2 cellular contexts compared by ENCODE assay signal in the genomic region with DNA sequence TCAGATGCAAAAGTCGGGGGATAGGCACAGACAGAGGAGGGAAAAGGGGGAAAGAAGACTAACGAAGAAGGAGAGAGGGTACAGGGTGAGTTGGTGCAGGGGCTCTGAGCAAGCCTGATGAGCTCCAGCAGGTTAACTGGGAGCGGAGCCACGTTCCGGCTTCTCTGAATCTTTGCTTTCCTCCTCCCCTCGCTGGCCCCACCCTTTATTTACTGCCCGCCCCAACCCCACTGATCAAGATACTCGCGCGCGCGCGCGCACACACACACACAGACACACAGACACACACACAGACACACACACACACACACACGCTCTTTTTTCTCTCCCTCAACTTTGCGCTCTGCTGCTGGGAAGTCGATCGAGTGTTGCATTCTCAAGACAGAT.
TF ChIP-seq lines count a peak whose summit lies in the region.

Gene GRIK1 (minus strand): TSS at position 138 of the 387 bp plus-strand sequence.

TF ChIP-seq in SK-N-SH, 30 proteins besides CTCF, POLR2A, EP300 and RAD21:
- TF ChIP-seq, protein P1, sequence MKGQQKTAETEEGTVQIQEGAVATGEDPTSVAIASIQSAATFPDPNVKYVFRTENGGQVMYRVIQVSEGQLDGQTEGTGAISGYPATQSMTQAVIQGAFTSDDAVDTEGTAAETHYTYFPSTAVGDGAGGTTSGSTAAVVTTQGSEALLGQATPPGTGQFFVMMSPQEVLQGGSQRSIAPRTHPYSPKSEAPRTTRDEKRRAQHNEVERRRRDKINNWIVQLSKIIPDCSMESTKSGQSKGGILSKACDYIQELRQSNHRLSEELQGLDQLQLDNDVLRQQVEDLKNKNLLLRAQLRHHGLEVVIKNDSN (IDR thresholded peaks at IDR 0.05; ENCODE audit: borderline replicate concordance, low read depth), result no peak
- TF ChIP-seq CHD2 (IDR thresholded peaks at IDR 0.05; ENCODE audit: low read length, partially characterized antibody), result no peak
- TF ChIP-seq MXI1 (IDR thresholded peaks at IDR 0.05; ENCODE audit: low read depth, low read length), result no peak
- TF ChIP-seq, protein P2, sequence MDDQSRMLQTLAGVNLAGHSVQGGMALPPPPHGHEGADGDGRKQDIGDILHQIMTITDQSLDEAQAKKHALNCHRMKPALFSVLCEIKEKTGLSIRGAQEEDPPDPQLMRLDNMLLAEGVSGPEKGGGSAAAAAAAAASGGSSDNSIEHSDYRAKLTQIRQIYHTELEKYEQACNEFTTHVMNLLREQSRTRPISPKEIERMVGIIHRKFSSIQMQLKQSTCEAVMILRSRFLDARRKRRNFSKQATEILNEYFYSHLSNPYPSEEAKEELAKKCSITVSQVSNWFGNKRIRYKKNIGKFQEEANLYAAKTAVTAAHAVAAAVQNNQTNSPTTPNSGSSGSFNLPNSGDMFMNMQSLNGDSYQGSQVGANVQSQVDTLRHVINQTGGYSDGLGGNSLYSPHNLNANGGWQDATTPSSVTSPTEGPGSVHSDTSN (IDR thresholded peaks at IDR 0.05), result no peak
- TF ChIP-seq JUND (IDR thresholded peaks at IDR 0.05), result no peak
- no peak for TF ChIP-seq NRF1 (IDR thresholded peaks at IDR 0.05; ENCODE audit: low read depth, low read length)
- no peak for TF ChIP-seq IRF3 (IDR thresholded peaks at IDR 0.05; ENCODE audit: low read depth, low read length)
- TF ChIP-seq FOXJ3 (CRISPR knock-in tag; IDR thresholded peaks at IDR 0.05), result no peak

TF ChIP-seq in K562, 482 proteins besides CTCF, POLR2A, EP300 and RAD21 (continued from another document):
- TF ChIP-seq, protein P3, sequence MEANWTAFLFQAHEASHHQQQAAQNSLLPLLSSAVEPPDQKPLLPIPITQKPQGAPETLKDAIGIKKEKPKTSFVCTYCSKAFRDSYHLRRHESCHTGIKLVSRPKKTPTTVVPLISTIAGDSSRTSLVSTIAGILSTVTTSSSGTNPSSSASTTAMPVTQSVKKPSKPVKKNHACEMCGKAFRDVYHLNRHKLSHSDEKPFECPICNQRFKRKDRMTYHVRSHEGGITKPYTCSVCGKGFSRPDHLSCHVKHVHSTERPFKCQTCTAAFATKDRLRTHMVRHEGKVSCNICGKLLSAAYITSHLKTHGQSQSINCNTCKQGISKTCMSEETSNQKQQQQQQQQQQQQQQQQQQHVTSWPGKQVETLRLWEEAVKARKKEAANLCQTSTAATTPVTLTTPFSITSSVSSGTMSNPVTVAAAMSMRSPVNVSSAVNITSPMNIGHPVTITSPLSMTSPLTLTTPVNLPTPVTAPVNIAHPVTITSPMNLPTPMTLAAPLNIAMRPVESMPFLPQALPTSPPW (CRISPR knock-in tag; IDR thresholded peaks at IDR 0.05), result peak; percentile 73
- TF ChIP-seq POLR3G (IDR thresholded peaks at IDR 0.05; ENCODE audit: extremely low read depth, insufficient read length, insufficient replicate concordance) (no peak), CHD2 (IDR thresholded peaks at IDR 0.05; ENCODE audit: low read depth, low read length) (no peak), FOXK2 (conservative IDR thresholded peaks at IDR 0.05 in 1 of 2, IDR thresholded peaks at IDR 0.05 in 1 of 2; ENCODE audit: low read depth in 2 of 2) (peak in 1 of 2 experiments; percentile 30; a peak in 1 of 4 replicates), MEF2A (IDR thresholded peaks at IDR 0.05; ENCODE audit: control insufficient read depth, low read depth, low read length) (no peak), GATA2 (CRISPR knock-in tag; IDR thresholded peaks at IDR 0.05) (peak; percentile 45; the same call in 1 of the 2 replicates), BACH1 (tag; IDR thresholded peaks at IDR 0.05) (no peak), ZBTB43 (CRISPR knock-in tag; IDR thresholded peaks at IDR 0.05) (no peak), NCOA2 (IDR thresholded peaks at IDR 0.05; ENCODE audit: partially characterized antibody in 2 of 2) (no peak), KDM5B (IDR thresholded peaks at IDR 0.05; ENCODE audit: insufficient replicate concordance, low read depth, low read length) (no peak), CGGBP1 (CRISPR knock-in tag; IDR thresholded peaks at IDR 0.05) (no peak), GATAD2A (IDR thresholded peaks at IDR 0.05) (no peak), HOXB6 (CRISPR knock-in tag; IDR thresholded peaks at IDR 0.05; ENCODE audit: borderline replicate concordance) (no peak)
- TF ChIP-seq, protein P4, sequence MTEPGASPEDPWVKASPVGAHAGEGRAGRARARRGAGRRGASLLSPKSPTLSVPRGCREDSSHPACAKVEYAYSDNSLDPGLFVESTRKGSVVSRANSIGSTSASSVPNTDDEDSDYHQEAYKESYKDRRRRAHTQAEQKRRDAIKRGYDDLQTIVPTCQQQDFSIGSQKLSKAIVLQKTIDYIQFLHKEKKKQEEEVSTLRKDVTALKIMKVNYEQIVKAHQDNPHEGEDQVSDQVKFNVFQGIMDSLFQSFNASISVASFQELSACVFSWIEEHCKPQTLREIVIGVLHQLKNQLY (CRISPR knock-in tag; conservative IDR thresholded peaks at IDR 0.05), result no peak
- TF ChIP-seq, protein P5, sequence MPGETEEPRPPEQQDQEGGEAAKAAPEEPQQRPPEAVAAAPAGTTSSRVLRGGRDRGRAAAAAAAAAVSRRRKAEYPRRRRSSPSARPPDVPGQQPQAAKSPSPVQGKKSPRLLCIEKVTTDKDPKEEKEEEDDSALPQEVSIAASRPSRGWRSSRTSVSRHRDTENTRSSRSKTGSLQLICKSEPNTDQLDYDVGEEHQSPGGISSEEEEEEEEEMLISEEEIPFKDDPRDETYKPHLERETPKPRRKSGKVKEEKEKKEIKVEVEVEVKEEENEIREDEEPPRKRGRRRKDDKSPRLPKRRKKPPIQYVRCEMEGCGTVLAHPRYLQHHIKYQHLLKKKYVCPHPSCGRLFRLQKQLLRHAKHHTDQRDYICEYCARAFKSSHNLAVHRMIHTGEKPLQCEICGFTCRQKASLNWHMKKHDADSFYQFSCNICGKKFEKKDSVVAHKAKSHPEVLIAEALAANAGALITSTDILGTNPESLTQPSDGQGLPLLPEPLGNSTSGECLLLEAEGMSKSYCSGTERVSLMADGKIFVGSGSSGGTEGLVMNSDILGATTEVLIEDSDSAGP (CRISPR knock-in tag; IDR thresholded peaks at IDR 0.05), result no peak
